ENCODE assay signal across 1 cellular context in the genomic region with DNA sequence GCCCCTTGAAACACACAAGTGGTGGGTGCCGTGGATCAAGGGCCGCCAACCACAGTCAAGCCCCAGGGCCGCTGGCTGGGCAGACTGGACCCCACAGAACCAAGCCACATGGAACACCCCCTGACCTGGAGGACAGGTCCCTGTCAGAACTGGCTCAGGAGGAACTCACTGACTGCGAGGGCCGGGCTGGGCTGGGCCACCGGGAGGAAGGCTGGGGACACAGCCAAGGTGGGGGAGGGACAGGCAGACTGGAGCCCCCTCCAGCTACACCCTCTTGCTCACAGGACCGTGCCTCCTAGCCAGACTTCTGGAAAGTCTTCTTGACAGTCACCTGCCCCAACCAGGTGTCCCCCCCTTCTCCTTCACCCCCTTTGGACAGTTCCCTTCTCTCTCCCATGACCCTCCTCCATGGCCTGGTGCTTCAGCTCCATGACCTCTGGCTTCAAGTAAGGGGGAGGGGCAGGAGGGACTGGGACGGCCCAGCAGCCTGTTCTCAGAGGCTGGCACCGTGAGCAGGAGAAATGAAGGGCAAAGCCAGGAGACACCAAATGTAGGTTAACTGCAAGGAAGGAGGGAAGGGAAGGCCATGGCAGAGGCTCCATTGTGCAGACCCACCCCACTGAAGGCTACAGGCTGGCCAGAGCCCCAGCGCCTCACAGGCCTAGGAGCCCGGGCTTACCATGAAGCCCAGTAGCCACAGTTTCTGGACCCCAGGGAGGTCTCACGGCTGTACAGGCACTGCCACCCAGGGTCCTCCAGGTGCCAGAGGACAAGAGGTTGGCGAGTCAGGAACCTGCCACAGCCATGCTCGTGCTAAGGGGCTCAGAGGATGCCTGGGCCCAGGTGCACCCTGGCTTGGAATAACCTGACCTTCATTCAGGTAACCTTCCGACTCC.
TF ChIP-seq lines count a peak whose summit lies in the region.

No MANE protein-coding gene starts in this region.

TF ChIP-seq in HepG2, 621 proteins besides CTCF, POLR2A, EP300 and RAD21 (continued from another document):
- TF ChIP-seq ZNF839 (CRISPR knock-in tag; IDR thresholded peaks at IDR 0.05; ENCODE audit: borderline replicate concordance) (no peak), HNRNPL (IDR thresholded peaks at IDR 0.05; ENCODE audit: low read depth, low read length) (peak; percentile 21), ZC3H4 (CRISPR knock-in tag; IDR thresholded peaks at IDR 0.05; ENCODE audit: borderline replicate concordance) (peak; percentile 69), SALL2 (CRISPR knock-in tag; IDR thresholded peaks at IDR 0.05) (0 out of 2 replicates have a peak, but pooled peaks have one; percentile 32), ZNF543 (CRISPR knock-in tag; IDR thresholded peaks at IDR 0.05) (no peak)
- TF ChIP-seq, protein P1, sequence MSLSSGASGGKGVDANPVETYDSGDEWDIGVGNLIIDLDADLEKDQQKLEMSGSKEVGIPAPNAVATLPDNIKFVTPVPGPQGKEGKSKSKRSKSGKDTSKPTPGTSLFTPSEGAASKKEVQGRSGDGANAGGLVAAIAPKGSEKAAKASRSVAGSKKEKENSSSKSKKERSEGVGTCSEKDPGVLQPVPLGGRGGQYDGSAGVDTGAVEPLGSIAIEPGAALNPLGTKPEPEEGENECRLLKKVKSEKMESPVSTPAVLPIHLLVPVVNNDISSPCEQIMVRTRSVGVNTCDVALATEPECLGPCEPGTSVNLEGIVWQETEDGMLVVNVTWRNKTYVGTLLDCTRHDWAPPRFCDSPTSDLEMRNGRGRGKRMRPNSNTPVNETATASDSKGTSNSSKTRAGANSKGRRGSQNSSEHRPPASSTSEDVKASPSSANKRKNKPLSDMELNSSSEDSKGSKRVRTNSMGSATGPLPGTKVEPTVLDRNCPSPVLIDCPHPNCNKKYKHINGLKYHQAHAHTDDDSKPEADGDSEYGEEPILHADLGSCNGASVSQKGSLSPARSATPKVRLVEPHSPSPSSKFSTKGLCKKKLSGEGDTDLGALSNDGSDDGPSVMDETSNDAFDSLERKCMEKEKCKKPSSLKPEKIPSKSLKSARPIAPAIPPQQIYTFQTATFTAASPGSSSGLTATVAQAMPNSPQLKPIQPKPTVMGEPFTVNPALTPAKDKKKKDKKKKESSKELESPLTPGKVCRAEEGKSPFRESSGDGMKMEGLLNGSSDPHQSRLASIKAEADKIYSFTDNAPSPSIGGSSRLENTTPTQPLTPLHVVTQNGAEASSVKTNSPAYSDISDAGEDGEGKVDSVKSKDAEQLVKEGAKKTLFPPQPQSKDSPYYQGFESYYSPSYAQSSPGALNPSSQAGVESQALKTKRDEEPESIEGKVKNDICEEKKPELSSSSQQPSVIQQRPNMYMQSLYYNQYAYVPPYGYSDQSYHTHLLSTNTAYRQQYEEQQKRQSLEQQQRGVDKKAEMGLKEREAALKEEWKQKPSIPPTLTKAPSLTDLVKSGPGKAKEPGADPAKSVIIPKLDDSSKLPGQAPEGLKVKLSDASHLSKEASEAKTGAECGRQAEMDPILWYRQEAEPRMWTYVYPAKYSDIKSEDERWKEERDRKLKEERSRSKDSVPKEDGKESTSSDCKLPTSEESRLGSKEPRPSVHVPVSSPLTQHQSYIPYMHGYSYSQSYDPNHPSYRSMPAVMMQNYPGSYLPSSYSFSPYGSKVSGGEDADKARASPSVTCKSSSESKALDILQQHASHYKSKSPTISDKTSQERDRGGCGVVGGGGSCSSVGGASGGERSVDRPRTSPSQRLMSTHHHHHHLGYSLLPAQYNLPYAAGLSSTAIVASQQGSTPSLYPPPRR (CRISPR knock-in tag; IDR thresholded peaks at IDR 0.05; ENCODE audit: borderline replicate concordance), result peak; percentile 43; the same call in 1 of the 2 replicates
